ENCODE assay signal across 8 cellular contexts in the genomic region with DNA sequence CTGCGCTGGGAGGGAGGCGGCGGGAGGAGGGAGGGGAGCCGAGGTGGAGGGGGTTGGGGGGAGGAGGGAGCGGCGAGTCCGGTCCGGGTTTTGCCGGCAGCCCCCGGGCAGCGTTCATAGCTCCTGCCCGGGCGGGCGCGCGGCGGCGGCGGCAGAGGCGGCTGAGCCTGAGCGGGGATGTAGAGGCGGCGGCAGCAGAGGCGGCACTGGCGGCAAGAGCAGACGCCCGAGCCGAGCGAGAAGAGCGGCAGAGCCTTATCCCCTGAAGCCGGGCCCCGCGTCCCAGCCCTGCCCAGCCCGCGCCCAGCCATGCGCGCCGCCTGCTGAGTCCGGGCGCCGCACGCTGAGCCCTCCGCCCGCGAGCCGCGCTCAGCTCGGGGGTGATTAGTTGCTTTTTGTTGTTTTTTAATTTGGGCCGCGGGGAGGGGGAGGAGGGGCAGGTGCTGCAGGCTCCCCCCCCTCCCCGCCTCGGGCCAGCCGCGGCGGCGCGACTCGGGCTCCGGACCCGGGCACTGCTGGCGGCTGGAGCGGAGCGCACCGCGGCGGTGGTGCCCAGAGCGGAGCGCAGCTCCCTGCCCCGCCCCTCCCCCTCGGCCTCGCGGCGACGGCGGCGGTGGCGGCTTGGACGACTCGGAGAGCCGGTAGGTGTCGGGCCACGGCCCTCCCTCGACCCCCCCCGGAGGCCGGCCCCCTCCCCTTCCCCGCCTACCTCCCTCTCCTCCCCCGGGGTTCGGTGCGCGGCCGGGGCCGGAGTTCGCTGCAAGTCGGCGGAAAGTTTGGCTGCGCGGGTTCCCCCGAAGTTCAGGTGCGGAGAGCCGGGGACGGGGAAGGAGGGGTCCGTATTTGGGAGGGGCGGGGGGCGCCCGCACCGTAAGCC. TPM values are rescaled to one million over a fixed set of nuclear protein-coding genes. Genes with fewer than 3 reads are reported as not detected.
DNase-seq lines count a peak whose midpoint lies in the region; ATAC-seq, FAIRE-seq and TF ChIP-seq lines count a peak whose summit lies in the region.

A gene (plus strand): TSS at position 145 of the 877 bp plus-strand sequence. CDS start 32,175 bp downstream, outside the sequence.

- in situ Hi-C loops in gastrocnemius medialis (cut with MboI; ENCODE audit: low sequenced_read_pairs in 4 of 4), result no loop called here

- no peaks in the 10 kb centered on the region for H3K36me3 ChIP-seq in gastrocnemius medialis

- H3K9me3 ChIP-seq in gastrocnemius medialis, result no peaks in the 10 kb centered on the region

- peaks cover 41 to 46% of the 10 kb centered on the region in 2 donors for H3K4me1 ChIP-seq in gastrocnemius medialis

- H3K4me3 ChIP-seq in cardiac fibroblast (replicated peaks in 1 of 2; ENCODE audit: low read depth in 2 of 2, low read length in 2 of 2) (peak within 1 kb of the TSS; percentile 61 to 89), gastrocnemius medialis (peak within 1 kb of the TSS; percentile 77 to 92 (median 90))

- TF ChIP-seq CTCF in D721Med (IDR thresholded peaks at IDR 0.05; ENCODE audit: insufficient read depth, missing control alignments), result no peak
- TF ChIP-seq CTCF in cardiac fibroblast (IDR thresholded peaks at IDR 0.05; ENCODE audit: low read depth, low read length), result no peak
- peak in 1 of 5 experiments; percentile 4 for TF ChIP-seq CTCF in gastrocnemius medialis (IDR thresholded peaks at IDR 0.05 in 4 of 5, conservative IDR thresholded peaks at IDR 0.05 in 1 of 5)

- no peaks in the 10 kb centered on the region for H3K27me3 ChIP-seq in gastrocnemius medialis

- intact Hi-C loops in gastrocnemius medialis (cut with DNase I; ENCODE audit: low total_unique reads), result loop anchor here (1.0 to 2.0 kb wide), 2 partner anchors 11 to 36 kb away; no protein-coding TSS in a partner anchor

- ATAC-seq in GM21515 (IDR thresholded peaks at IDR 0.05; ENCODE audit: unreplicated experiment) (peak; percentile 28), gastrocnemius medialis (peak; percentile 37 to 43), GM19395 (IDR thresholded peaks at IDR 0.05; ENCODE audit: unreplicated experiment) (no peak)

- no peak for FAIRE-seq in D721Med (lab: Jason Lieb, UNC)

- TF ChIP-seq POLR2A in gastrocnemius medialis (IDR thresholded peaks at IDR 0.05), result peak; percentile 94 to 96

- peak; percentile 80 for DNase-seq in D721Med (ENCODE audit: insufficient read length, low spot score)
- peak; percentile 59 for DNase-seq in MV-4-11 (lab: John Stamatoyannopoulos, UW)
- DNase-seq in T follicular helper cell (ENCODE audit: low read depth), result peak; percentile 18
- DNase-seq in cardiac fibroblast (ENCODE audit: low read depth in 2 of 2), result peak; percentile 85 to 94
- peak; percentile 85 for DNase-seq in iPS-NIHi11 (ENCODE audit: low spot score)
- peak; percentile 71 to 86 for DNase-seq in gastrocnemius medialis

- H3K27ac ChIP-seq in gastrocnemius medialis, result peak within 1 kb of the TSS; percentile 97 to 99 (median 98)

RNA-seq across cellular contexts. Expression of the gene that starts here (rescaled TPM):
- total RNA-seq in gastrocnemius medialis, result 10 to 100 TPM; 38.5 to 83.8 (median 60.9) TPM

Comparison
In these comparisons a context has a peak if more than half of its experiments do, and no peak if none do; other contexts are left out.
1. DNase-seq: peak in every context shown above with its lines; median percentile 90 in cardiac fibroblast; 85 in iPS-NIHi11; 80 in D721Med; 78 in gastrocnemius medialis; 59 in MV-4-11; 18 in T follicular helper cell.